18 cellular contexts compared by ENCODE assay signal in the genomic region with DNA sequence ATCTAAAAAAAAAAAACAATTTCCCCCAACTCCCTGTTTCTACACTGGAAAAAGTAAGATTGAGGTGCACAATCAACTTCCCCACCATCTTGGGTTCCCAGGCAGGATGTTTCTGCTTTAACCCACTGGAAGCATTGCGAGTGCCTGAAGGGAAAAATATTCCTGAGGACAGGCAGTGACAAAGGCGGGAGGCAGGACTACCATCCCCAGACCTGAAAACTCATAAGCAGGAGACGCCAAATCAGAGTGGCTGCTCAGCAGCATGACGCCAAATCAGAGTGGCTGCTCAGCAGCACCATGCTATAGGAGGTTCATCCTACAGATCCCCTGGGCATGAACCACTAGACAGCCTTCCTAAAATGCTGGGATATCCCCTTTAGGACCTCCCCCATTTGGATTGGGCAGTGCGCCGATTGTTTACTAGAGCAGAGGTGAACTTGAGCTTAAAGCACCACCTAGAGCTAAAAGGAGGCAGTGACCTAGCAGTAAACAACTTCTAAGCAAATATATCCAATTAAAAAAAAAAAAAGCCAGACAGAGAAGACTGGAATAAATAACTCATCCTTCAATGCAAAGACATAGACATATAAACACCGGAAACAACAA. TPM values are rescaled to one million over a fixed set of nuclear protein-coding genes. Genes with fewer than 3 reads are reported as not detected.
A peak's percentile ranks its signal among the peaks of the same experiment; 100 is the strongest.
DNase-seq lines count a peak whose midpoint lies in the region; ATAC-seq, FAIRE-seq and TF ChIP-seq lines count a peak whose summit lies in the region.
"Had no signal": no experiment of that assay in that cellular context is flagged by ENCODE, and none has a peak within 500 bp of the region (broad histone marks: within the 10 kb centered on the region; RNA-seq: fewer than 3 reads in every experiment).

No MANE protein-coding gene starts in this region.

- H3K79me2 ChIP-seq in DOHH2 (ENCODE audit: control insufficient read depth, low read length), result no peaks in the 10 kb centered on the region
- no peaks in the 10 kb centered on the region for H3K79me2 ChIP-seq in PC-3 (ENCODE audit: low read length)

- no peak overlapping the region for H3K27ac ChIP-seq in DOHH2 (ENCODE audit: low read depth, low read length)
- no peak overlapping the region for H3K27ac ChIP-seq in PC-3 (ENCODE audit: low read length)
- no peak overlapping the region for H3K27ac ChIP-seq in breast epithelium

- CTCF ChIA-PET in PC-3 (lab: Charles Lee), result interaction anchor here (0.6 kb wide), 1 partner anchor 47 kb away, joined by 6 read pairs; no protein-coding TSS in a partner anchor

- H3K9me3 ChIP-seq in DOHH2 (ENCODE audit: control insufficient read depth, insufficient read depth, low read length), result no peaks in the 10 kb centered on the region
- H3K9me3 ChIP-seq in PC-3 (ENCODE audit: low read length), result no peaks in the 10 kb centered on the region
- peaks cover 9 to 12% of the 10 kb centered on the region in 2 donors for H3K9me3 ChIP-seq in breast epithelium
- H3K9me3 ChIP-seq: HAP-1 had no signal

- FAIRE-seq in GM19239 (lab: Jason Lieb, UNC), result no peak

- H2AFZ ChIP-seq in PC-3 (ENCODE audit: low read length), result no peak overlapping the region

- H3K4me1 ChIP-seq in DOHH2 (ENCODE audit: control insufficient read depth, low read length), result peaks cover 5% of the 10 kb centered on the region
- H3K4me1 ChIP-seq in PC-3 (ENCODE audit: insufficient read depth, low read length), result peaks cover 23% of the 10 kb centered on the region
- no peaks in the 10 kb centered on the region for H3K4me1 ChIP-seq in breast epithelium
- H3K4me1 ChIP-seq: HAP-1 had no signal

- H3K4me3 ChIP-seq in DOHH2 (ENCODE audit: low read length), result no peak overlapping the region
- H3K4me3 ChIP-seq in PC-3 (ENCODE audit: low read length), result no peak overlapping the region
- H3K4me3 ChIP-seq in breast epithelium, result no peak overlapping the region
- H3K4me3 ChIP-seq: HAP-1 had no signal

- peak; percentile 31 for DNase-seq in PC-3
- peak; percentile 62 for DNase-seq in iPS-NIHi7 (ENCODE audit: extremely low spot score)
- DNase-seq in breast epithelium (ENCODE audit: low spot score in 2 of 2), result no peak
- DNase-seq in activated CD4-positive, alpha-beta T cell treated with anti-CD3 and anti-CD28 coated beads for 48 hours, result no peak
- DNase-seq in head of caudate nucleus, result no peak
- DNase-seq in GM19239 (ENCODE audit: insufficient read length, low spot score), result no peak
- DNase-seq: cortex of kidney; KG1; kidney glomerular epithelial cell; NCI-H2227 treated with DMSO at 0.1 percent for 48 hours; SHP77; stimulated activated CD4-positive, alpha-beta T cell treated with anti-CD3 and anti-CD28 coated beads, Interleukin-4, amount 100 ng/mL, for 1 hour; stimulated activated naive CD4-positive, alpha-beta T cell had no signal

- no peaks in the 10 kb centered on the region for H3K27me3 ChIP-seq in DOHH2 (ENCODE audit: control insufficient read depth, low read length)
- no peaks in the 10 kb centered on the region for H3K27me3 ChIP-seq in PC-3 (ENCODE audit: low read length)
- peaks cover 0 to 7% of the 10 kb centered on the region in 2 donors for H3K27me3 ChIP-seq in breast epithelium

- BruUV-seq in PC-3 (replicated peaks; lab: Mats Ljungman, UMichigan), result no TSS peak

- H3K36me3 ChIP-seq in DOHH2 (ENCODE audit: control insufficient read depth, low read length) (no peaks in the 10 kb centered on the region), PC-3 (ENCODE audit: low read depth, low read length) (no peaks in the 10 kb centered on the region), breast epithelium (no peaks in the 10 kb centered on the region)
- H3K36me3 ChIP-seq: HAP-1 had no signal

- TF ChIP-seq CTCF in DOHH2 (IDR thresholded peaks at IDR 0.05; ENCODE audit: low read depth, low read length, poor library complexity, severe bottlenecking) (peak; percentile 40), PC-3 (conservative IDR thresholded peaks at IDR 0.05; ENCODE audit: low read depth, low read length) (peak; percentile 53; the same call in 1 of the 2 replicates), breast epithelium (IDR thresholded peaks at IDR 0.05) (no peak)

- POLR2A ChIA-PET in PC-3 (lab: Charles Lee; ENCODE audit: unreplicated experiment), result no interaction called here

- no peaks in the 10 kb centered on the region for H3K9me2 ChIP-seq in DOHH2 (replicated peaks; ENCODE audit: control insufficient read depth, low read length)
- no peaks in the 10 kb centered on the region for H3K9me2 ChIP-seq in PC-3 (replicated peaks; ENCODE audit: low read length)

- intact Hi-C loops in PC-3 (cut with micrococcal nuclease) (loop anchor here (1.0 kb wide), 1 partner anchor 48 kb away; no protein-coding TSS in a partner anchor), breast epithelium (cut with DNase I; ENCODE audit: low total_unique reads) (no loop called here), head of caudate nucleus (cut with DNase I) (no loop called here)

- H3K9ac ChIP-seq in PC-3 (ENCODE audit: low read length), result no peak overlapping the region

- H3F3A ChIP-seq in DOHH2 (ENCODE audit: control insufficient read depth, insufficient read depth), result no peaks in the 10 kb centered on the region
- no peaks in the 10 kb centered on the region for H3F3A ChIP-seq in PC-3 (ENCODE audit: low read length, unreplicated experiment)

- H3K4me2 ChIP-seq in DOHH2 (ENCODE audit: low read length) (no peak overlapping the region), PC-3 (ENCODE audit: low read length) (peak overlapping the region; percentile 22; the same call in 1 of the 2 replicates)

- no peak for TF ChIP-seq POLR2A in breast epithelium (IDR thresholded peaks at IDR 0.05)

- peak; percentile 50 for ATAC-seq in HG03095 (IDR thresholded peaks at IDR 0.05; ENCODE audit: unreplicated experiment)
- ATAC-seq in PC-3, result no peak; the same call in 1 of the 2 replicates

- H4K20me1 ChIP-seq in DOHH2 (ENCODE audit: control insufficient read depth, insufficient read depth, low read depth, low read length) (no peaks in the 10 kb centered on the region), PC-3 (ENCODE audit: low read length) (no peaks in the 10 kb centered on the region)

RNA-seq across cellular contexts. Expression of a gene that starts 35.0 kb away (rescaled TPM):
- total RNA-seq in PC-3 (2014; rRNA removed), result 4.1 and 8.4 TPM in 2 replicates
- total RNA-seq in breast epithelium, result 10 to 100 TPM in 1 of 3 donors, 1 to 10 TPM in 2; 3.8 to 12.1 (median 6.9) TPM

RNA-seq across cellular contexts. Expression of a gene that starts 40.7 kb away (rescaled TPM):
- total RNA-seq in PC-3 (2014; rRNA removed), result not detected in 2 replicates
- total RNA-seq in breast epithelium, result 1 to 10 TPM in 2 of 3 donors, under 1 TPM in 1; 0.66 to 1.6 (median 1.4) TPM
- total RNA-seq: fibroblast of villous mesenchyme, renal cortical epithelial cell had no signal

Comparison
In these comparisons a context has a peak if more than half of its experiments do, and no peak if none do; other contexts are left out.
1. CTCF ChIP-seq: peak in DOHH2 (single experiment) and PC-3 (single experiment); none in breast epithelium (0 of 3).
2. DNase-seq: peak in PC-3 (single experiment) and iPS-NIHi7 (single experiment); none in breast epithelium (0 of 2), activated CD4-positive, alpha-beta T cell treated with anti-CD3 and anti-CD28 coated beads for 48 hours (single experiment), head of caudate nucleus (0 of 42) and GM19239 (single experiment).